8 cellular contexts compared by ENCODE assay signal in genomic region chr3:9704343-9705322, GRCh38. TPM values are rescaled to one million over a fixed set of nuclear protein-coding genes. Genes with fewer than 3 reads are reported as not detected.
A peak's percentile ranks its signal among the peaks of the same experiment; 100 is the strongest.
DNase-seq lines count a peak whose midpoint lies in the region; ATAC-seq and TF ChIP-seq lines count a peak whose summit lies in the region.

No MANE protein-coding gene starts in this region.

- H3K4me2 ChIP-seq in trophoblast cell (ENCODE audit: low read length): peak overlapping the region; percentile 71

- CTCF ChIA-PET in AG04450 (lab: Charles Lee): no interaction called here

- TF ChIP-seq CTCF in AG04450 (IDR thresholded peaks at IDR 0.05; ENCODE audit: low read depth, low read length) (no peak), glutamatergic neuron (IDR thresholded peaks at IDR 0.05; ENCODE audit: partially characterized antibody, unreplicated experiment) (no peak)

- H3K36me3 ChIP-seq in H7 (replicated peaks; ENCODE audit: control insufficient read depth, insufficient read depth, low read length) (no peaks in the 10 kb centered on the region), trophoblast cell (ENCODE audit: control insufficient read depth in 1 of 2, insufficient read depth in 2 of 2, low read length in 2 of 2) (peaks cover 6 to 8% of the 10 kb centered on the region in 2 experiments)

- H3K36me3 Mint-ChIP-seq in glutamatergic neuron (ENCODE audit: unreplicated experiment): peaks cover 9% of the 10 kb centered on the region

- peak overlapping the region; percentile 84 for H3K4me3 Mint-ChIP-seq in glutamatergic neuron (ENCODE audit: unreplicated experiment)

- H3K27me3 ChIP-seq in AG04450 (ENCODE audit: control insufficient read depth, insufficient read depth, low read length) (peaks cover 18% of the 10 kb centered on the region), H7 (ENCODE audit: control insufficient read depth, insufficient read depth, low read length) (peaks cover 28% of the 10 kb centered on the region), trophoblast cell (ENCODE audit: insufficient read depth, low read length) (peaks cover 18% of the 10 kb centered on the region)

- H3K14ac ChIP-seq in trophoblast cell (ENCODE audit: low read length): no peak overlapping the region

- no CpG with 5 or more reads among the region's 62 CpGs for WGBS in trophoblast cell (ENCODE audit: extremely low coverage, insufficient coverage, insufficient read length)

- H2AK5ac ChIP-seq in trophoblast cell (ENCODE audit: low read length): no peak overlapping the region

- H3K27me3 Mint-ChIP-seq in glutamatergic neuron (ENCODE audit: unreplicated experiment): peaks cover 7% of the 10 kb centered on the region

- H3K9ac ChIP-seq in trophoblast cell (ENCODE audit: low read length): no peak overlapping the region

- H3K18ac ChIP-seq in trophoblast cell (ENCODE audit: low read length): no peak overlapping the region

- H3K4me3 ChIP-seq in AG04450 (ENCODE audit: low read depth, low read length) (peak overlapping the region; percentile 37), H7 (ENCODE audit: insufficient read depth, low read depth, low read length) (peak overlapping the region; percentile 42), trophoblast cell (ENCODE audit: low read depth, low read length) (peak overlapping the region; percentile 35)

- no peak overlapping the region for H4K8ac ChIP-seq in trophoblast cell (ENCODE audit: low read depth, low read length)

- no peaks in the 10 kb centered on the region; the same call in 1 of the 2 replicates for H3K9me3 ChIP-seq in AG04450 (ENCODE audit: control insufficient read depth, insufficient read depth, low read length)
- H3K9me3 ChIP-seq in trophoblast cell (ENCODE audit: insufficient read depth, low read depth, low read length): peaks cover 9% of the 10 kb centered on the region

- no peak overlapping the region for H3K4ac ChIP-seq in trophoblast cell (ENCODE audit: low read depth, low read length)

- H2BK12ac ChIP-seq in trophoblast cell (ENCODE audit: low read length): no peak overlapping the region

- H2BK120ac ChIP-seq in trophoblast cell (ENCODE audit: insufficient read depth, low read length, poor library complexity): no peak overlapping the region

- peaks cover 15 to 23% of the 10 kb centered on the region in 2 experiments for H3K4me1 ChIP-seq in trophoblast cell (ENCODE audit: control insufficient read depth in 1 of 2, insufficient read depth in 2 of 2, low read length in 2 of 2)

- POLR2A ChIA-PET in AG04450 (lab: Yijun Ruan, JAX): no interaction called here

- H3K4me1 Mint-ChIP-seq in glutamatergic neuron (ENCODE audit: low read depth, unreplicated experiment): peaks cover 3% of the 10 kb centered on the region

- H3K23ac ChIP-seq in trophoblast cell (ENCODE audit: low read length): no peak overlapping the region

- no peak overlapping the region for H4K12ac ChIP-seq in trophoblast cell (ENCODE audit: low read depth, low read length)

- H2AFZ ChIP-seq in trophoblast cell (ENCODE audit: insufficient read depth, low read length, poor library complexity): peak overlapping the region; percentile 14

- no peak overlapping the region for H4K91ac ChIP-seq in trophoblast cell (ENCODE audit: low read depth, low read length)

- ATAC-seq in HG02870 (IDR thresholded peaks at IDR 0.05; ENCODE audit: unreplicated experiment): no peak

- H2BK5ac ChIP-seq in trophoblast cell (ENCODE audit: low read depth, low read length, poor library complexity): no peak overlapping the region

- H3K9me3 Mint-ChIP-seq in glutamatergic neuron (ENCODE audit: unreplicated experiment): peaks cover 6% of the 10 kb centered on the region

- DNase-seq in AG04450 (ENCODE audit: low read depth, low spot score) (no peak), H7 (peak; percentile 98), glutamatergic neuron (peak; percentile 94), trophoblast cell (peak in 1 of 2 donors; percentile 24), mucosa of gallbladder (ENCODE audit: low spot score) (no peak), DMS153 treated with DMSO at 0.1 percent for 48 hours (lab: John Stamatoyannopoulos, UW; ENCODE audit: unreplicated experiment) (no peak)
- peak; percentile 30 to 44 for DNase-seq in activated T-cell treated with anti-CD3 and anti-CD28 coated beads, Interleukin-2, amount 50 U/mL, for 48 hours

- no peaks in the 10 kb centered on the region for H3K79me2 ChIP-seq in trophoblast cell (ENCODE audit: control insufficient read depth, insufficient read depth, low read length, poor library complexity)

- H3K27ac Mint-ChIP-seq in glutamatergic neuron (ENCODE audit: unreplicated experiment): peak overlapping the region; percentile 73

- no peak overlapping the region for H3K27ac ChIP-seq in AG04450 (ENCODE audit: low read depth, low read length)
- no peak overlapping the region for H3K27ac ChIP-seq in trophoblast cell (ENCODE audit: low read depth, low read length)

- H3K79me1 ChIP-seq in trophoblast cell (ENCODE audit: low read length): no peaks in the 10 kb centered on the region

RNA-seq across cellular contexts. Expression of gene CPNE9, which starts 1.0 kb away (rescaled TPM):
- polyA plus RNA-seq in AG04450 (2011; rRNA removed): not detected in 2 replicates
- not detected in 2 replicates for polyA minus RNA-seq in AG04450 (2011; rRNA and poly(A)+ RNA removed)
- total RNA-seq in H7 (2014; rRNA removed; shearing (Covaris generic)): 0.18 and 0.38 TPM in 2 replicates
- total RNA-seq in glutamatergic neuron (ENCODE audit: unreplicated experiment) (54.6 TPM), mucosa of gallbladder (0.37 TPM)
- 0.07 and 0.08 TPM in 2 replicates for polyA plus RNA-seq in trophoblast cell (2013)

RNA-seq across cellular contexts. Expression of gene BRPF1, which starts 26.9 kb away (rescaled TPM):
- polyA plus RNA-seq in AG04450 (2011; rRNA removed): 5.7 and 8.3 TPM in 2 replicates
- polyA minus RNA-seq in AG04450 (2011; rRNA and poly(A)+ RNA removed): 16.4 and 19.5 TPM in 2 replicates
- total RNA-seq in H7 (2014; rRNA removed; shearing (Covaris generic)): 21.1 and 24.0 TPM in 2 replicates
- total RNA-seq in glutamatergic neuron (ENCODE audit: unreplicated experiment) (30.6 TPM), mucosa of gallbladder (17.3 TPM)
- 11.6 TPM in 2 replicates for polyA plus RNA-seq in trophoblast cell (2013)

RNA-seq across cellular contexts. Expression of gene OGG1, which starts 45.1 kb away (rescaled TPM):
- polyA plus RNA-seq in AG04450 (2011; rRNA removed): 23.5 and 26.5 TPM in 2 replicates
- 37.5 and 56.8 TPM in 2 replicates for polyA minus RNA-seq in AG04450 (2011; rRNA and poly(A)+ RNA removed)
- total RNA-seq in H7 (2014; rRNA removed; shearing (Covaris generic)): 17.7 and 29.3 TPM in 2 replicates
- total RNA-seq in glutamatergic neuron (ENCODE audit: unreplicated experiment): 76.5 TPM
- polyA plus RNA-seq in trophoblast cell (2013): 20.7 and 22.1 TPM in 2 replicates
- total RNA-seq in mucosa of gallbladder: 37.6 TPM

RNA-seq across cellular contexts. Expression of gene MTMR14, which starts 55.3 kb away (rescaled TPM):
- polyA plus RNA-seq in AG04450 (2011; rRNA removed): 30.3 and 30.5 TPM in 2 replicates
- polyA minus RNA-seq in AG04450 (2011; rRNA and poly(A)+ RNA removed): 32.0 and 41.0 TPM in 2 replicates
- 42.9 and 53.4 TPM in 2 replicates for total RNA-seq in H7 (2014; rRNA removed; shearing (Covaris generic))
- total RNA-seq in glutamatergic neuron (ENCODE audit: unreplicated experiment) (45.7 TPM), mucosa of gallbladder (32.7 TPM)
- 19.9 and 20.8 TPM in 2 replicates for polyA plus RNA-seq in trophoblast cell (2013)

Comparison
In these comparisons a context has a peak if more than half of its experiments do, and no peak if none do; other contexts are left out.
1. DNase-seq: peak in H7 (single experiment), activated T-cell treated with anti-CD3 and anti-CD28 coated beads, Interleukin-2, amount 50 U/mL, for 48 hours (2 of 2) and glutamatergic neuron (single experiment); none in AG04450 (single experiment), mucosa of gallbladder (single experiment) and DMS153 treated with DMSO at 0.1 percent for 48 hours (single experiment).
2. RNA of gene CPNE9, which starts 1.0 kb away (total RNA-seq): 54.6 TPM in glutamatergic neuron (single experiment); 0.18 to 0.38 TPM in H7 and 0.37 TPM in mucosa of gallbladder (single experiment); every median in the first group is over 10 times any median in the second.
3. Peak in every context shown above with its lines, with median percentiles within 50 percentile points of each other: H3K4me3 ChIP-seq.